ENCODE assay signal across 14 cellular contexts in genomic region chr17:21294321-21295035, GRCh38. TPM values are rescaled to one million over a fixed set of nuclear protein-coding genes. Genes with fewer than 3 reads are reported as not detected.
DNase-seq lines count a peak whose midpoint lies in the region; ATAC-seq, FAIRE-seq and TF ChIP-seq lines count a peak whose summit lies in the region.
"Had no signal": no experiment of that assay in that cellular context is flagged by ENCODE, and none has a peak within 500 bp of the region (broad histone marks: within the 10 kb centered on the region; RNA-seq: fewer than 3 reads in every experiment).

No MANE protein-coding gene starts in this region.

- peaks cover 100% of the 10 kb centered on the region for H3K79me2 ChIP-seq in GM23248 (ENCODE audit: insufficient read depth)
- H3K79me2 ChIP-seq in astrocyte (ENCODE audit: insufficient read depth, low read length) = peaks cover 98% of the 10 kb centered on the region

- peaks cover 11% of the 10 kb centered on the region for H3K36me3 Mint-ChIP-seq in astrocyte (ENCODE audit: low read depth, unreplicated experiment)
- H3K36me3 Mint-ChIP-seq in naive B cell = peaks cover 4 to 8% of the 10 kb centered on the region in 2 donors
- H3K36me3 Mint-ChIP-seq in activated T-helper 2 cell treated with anti-CD3 and anti-CD28 coated beads, Interferon-gamma antibody, Interleukin-2, Interleukin-4, amounts not matched to agents 10 μg/mL and 5 μg/mL and 100 μg/mL, durations not matched to agents 14 hours and 24 hours and 36 hours (ENCODE audit: low read depth) = peaks cover 50% of the 10 kb centered on the region

- H3K27ac Mint-ChIP-seq in astrocyte (ENCODE audit: unreplicated experiment) (peak overlapping the region; percentile 54), naive B cell (peak overlapping the region; percentile 50 to 84 (median 73))
- H3K27ac Mint-ChIP-seq in activated T-helper 2 cell treated with anti-CD3 and anti-CD28 coated beads, Interferon-gamma antibody, Interleukin-2, Interleukin-4, amounts not matched to agents 10 μg/mL and 5 μg/mL and 100 μg/mL, durations not matched to agents 14 hours and 24 hours and 36 hours = no peak overlapping the region
- H3K27ac Mint-ChIP-seq: activated B cell treated with CpG ODN at 0.5 μM for 24 hours had no signal

- no peaks in the 10 kb centered on the region for H3K9me2 ChIP-seq in GM23248 (ENCODE audit: insufficient read depth)

- H3K27me3 ChIP-seq in BE2C (no peaks in the 10 kb centered on the region), GM23248 (replicated peaks; ENCODE audit: insufficient read depth) (no peaks in the 10 kb centered on the region), astrocyte (ENCODE audit: insufficient read depth, low read length) (no peaks in the 10 kb centered on the region), upper lobe of left lung (no peaks in the 10 kb centered on the region)
- H3K27me3 ChIP-seq: SJSA1 had no signal

- TF ChIP-seq EP300 in upper lobe of left lung (IDR thresholded peaks at IDR 0.05) = no peak

- no peak overlapping the region for H3K4me3 Mint-ChIP-seq in astrocyte (ENCODE audit: unreplicated experiment)
- H3K4me3 Mint-ChIP-seq in naive B cell = peak overlapping the region in 1 of 8 donors; percentile 51
- no peak overlapping the region for H3K4me3 Mint-ChIP-seq in activated T-helper 2 cell treated with anti-CD3 and anti-CD28 coated beads, Interferon-gamma antibody, Interleukin-2, Interleukin-4, amounts not matched to agents 10 μg/mL and 5 μg/mL and 100 μg/mL, durations not matched to agents 14 hours and 24 hours and 36 hours (ENCODE audit: low read depth)
- H3K4me3 Mint-ChIP-seq: activated B cell treated with CpG ODN at 0.5 μM for 24 hours had no signal

- H3K4me1 Mint-ChIP-seq in astrocyte (ENCODE audit: low read depth, unreplicated experiment) (no peaks in the 10 kb centered on the region), naive B cell (peaks cover 42 to 59% (median 42%) of the 10 kb centered on the region in 3 donors)
- H3K4me1 Mint-ChIP-seq in activated T-helper 2 cell treated with anti-CD3 and anti-CD28 coated beads, Interferon-gamma antibody, Interleukin-2, Interleukin-4, amounts not matched to agents 10 μg/mL and 5 μg/mL and 100 μg/mL, durations not matched to agents 14 hours and 24 hours and 36 hours (ENCODE audit: low read depth) = peaks cover 4% of the 10 kb centered on the region

- no peak for TF ChIP-seq POLR2A in upper lobe of left lung (IDR thresholded peaks at IDR 0.05)

- H3K9me3 Mint-ChIP-seq in astrocyte (ENCODE audit: unreplicated experiment) (peaks cover 10% of the 10 kb centered on the region), naive B cell (peaks cover 0 to 5% (median 2%) of the 10 kb centered on the region in 7 donors)
- H3K9me3 Mint-ChIP-seq in activated T-helper 2 cell treated with anti-CD3 and anti-CD28 coated beads, Interferon-gamma antibody, Interleukin-2, Interleukin-4, amounts not matched to agents 10 μg/mL and 5 μg/mL and 100 μg/mL, durations not matched to agents 14 hours and 24 hours and 36 hours = peaks cover 12% of the 10 kb centered on the region
- H3K9me3 Mint-ChIP-seq: activated B cell treated with CpG ODN at 0.5 μM for 24 hours had no signal

- no peak overlapping the region for H3K27ac ChIP-seq in GM23248
- no peak overlapping the region for H3K27ac ChIP-seq in astrocyte (ENCODE audit: low read depth, low read length)
- no peak overlapping the region for H3K27ac ChIP-seq in upper lobe of left lung
- H3K27ac ChIP-seq: prostate gland, SJSA1 had no signal

- H3K27me3 Mint-ChIP-seq in astrocyte (ENCODE audit: low read depth, unreplicated experiment) (no peaks in the 10 kb centered on the region), naive B cell (peaks cover 0 to 5% (median 0%) of the 10 kb centered on the region in 3 donors)
- H3K27me3 Mint-ChIP-seq in activated T-helper 2 cell treated with anti-CD3 and anti-CD28 coated beads, Interferon-gamma antibody, Interleukin-2, Interleukin-4, amounts not matched to agents 10 μg/mL and 5 μg/mL and 100 μg/mL, durations not matched to agents 14 hours and 24 hours and 36 hours (ENCODE audit: low read depth) = no peaks in the 10 kb centered on the region

- DNase-seq in BE2C (peak; percentile 57), GM23248 (no peak), astrocyte (ENCODE audit: low read depth) (no peak), naive B cell (no peak), upper lobe of left lung (no peak)
- no peak for DNase-seq in effector CD8-positive, alpha-beta T cell (lab: John Stamatoyannopoulos, UW)
- DNase-seq in activated T-helper 2 cell treated with anti-CD3 and anti-CD28 coated beads, Interferon-gamma antibody, Interleukin-2, Interleukin-4, amounts not matched to agents 10 μg/mL and 5 μg/mL and 100 μg/mL, durations not matched to agents 14 hours and 24 hours and 36 hours (ENCODE audit: low spot score) = no peak
- DNase-seq: activated B cell treated with CpG ODN at 0.5 μM for 24 hours; NCI-H2107; NK-92 treated with Interleukin-12 subunit alpha and Interleukin-12 subunit beta, amount 100 ng/mL, for 24 hours; stimulated activated CD4-positive, alpha-beta T cell treated with anti-CD3 and anti-CD28 coated beads, Interleukin-2, amount 100 ng/mL, for 24 hours had no signal

- intact Hi-C loops in activated T-helper 2 cell treated with anti-CD3 and anti-CD28 coated beads, Interferon-gamma antibody, Interleukin-2, Interleukin-4, amounts not matched to agents 10 μg/mL and 5 μg/mL and 100 μg/mL, durations not matched to agents 14 hours and 24 hours and 36 hours (cut with micrococcal nuclease) = no loop called here

- H3K9ac ChIP-seq in GM23248 (peak overlapping the region; percentile 9; the same call in 1 of the 2 replicates), astrocyte (ENCODE audit: low read length) (no peak overlapping the region)

- WGBS in GM23248 (ENCODE audit: low coverage in 1 of 2, low lambda C conversion rate in 2 of 2, missing lambda C conversion rate in 2 of 2), 2 experiments = 58 to 60% methylated on average over 12 of the region's 12 CpGs
- WGBS in upper lobe of left lung, 2 donors = 72 to 74% methylated on average over 12 of the region's 12 CpGs

- no peaks in the 10 kb centered on the region for H3K9me3 ChIP-seq in BE2C
- H3K9me3 ChIP-seq in GM23248 (ENCODE audit: low read depth) = no peaks in the 10 kb centered on the region
- H3K9me3 ChIP-seq in astrocyte (ENCODE audit: insufficient read depth, low read depth, low read length) = peaks cover 3% of the 10 kb centered on the region
- H3K9me3 ChIP-seq in upper lobe of left lung = no peaks in the 10 kb centered on the region
- H3K9me3 ChIP-seq: prostate gland, SJSA1 had no signal

- H3K4me1 ChIP-seq in BE2C (peaks cover 8% of the 10 kb centered on the region), GM23248 (ENCODE audit: insufficient read depth) (peaks cover 12% of the 10 kb centered on the region; the same call in 1 of the 2 replicates), astrocyte (ENCODE audit: insufficient read depth, low read length) (peaks cover 9% of the 10 kb centered on the region), upper lobe of left lung (peaks cover 8 to 32% (median 12%) of the 10 kb centered on the region in 4 donors)
- H3K4me1 ChIP-seq: SJSA1 had no signal

- no peak for FAIRE-seq in astrocyte (lab: Jason Lieb, UNC)

- H3K4me2 ChIP-seq in GM23248 (ENCODE audit: unreplicated experiment) (no peak overlapping the region), astrocyte (ENCODE audit: low read length) (no peak overlapping the region)

- H3K36me3 ChIP-seq in BE2C (no peaks in the 10 kb centered on the region; the same call in 1 of the 2 replicates), GM23248 (ENCODE audit: low read depth) (no peaks in the 10 kb centered on the region; the same call in 1 of the 2 replicates), astrocyte (ENCODE audit: insufficient read depth, low read length) (no peaks in the 10 kb centered on the region), upper lobe of left lung (peaks cover 10 to 45% (median 25%) of the 10 kb centered on the region in 4 donors)
- H3K36me3 ChIP-seq: prostate gland had no signal

- in situ Hi-C loops in GM23248 (cut with MboI) = no loop called here

- H4K20me1 ChIP-seq in GM23248 (ENCODE audit: insufficient read depth) = peaks cover 8% of the 10 kb centered on the region; the same call in 1 of the 2 replicates
- H4K20me1 ChIP-seq in astrocyte (ENCODE audit: insufficient read depth, low read length) = peaks cover 98% of the 10 kb centered on the region

- H3K4me3 ChIP-seq in BE2C (ENCODE audit: low read depth, low read length) (no peak overlapping the region), GM23248 (no peak overlapping the region), astrocyte (ENCODE audit: insufficient read depth, low read depth, low read length) (no peak overlapping the region), upper lobe of left lung (no peak overlapping the region)
- H3K4me3 ChIP-seq: prostate gland, SJSA1 had no signal

- H2AFZ ChIP-seq in GM23248 (no peak overlapping the region), astrocyte (ENCODE audit: low read depth, low read length) (no peak overlapping the region)

- ATAC-seq in naive B cell (ENCODE audit: low read depth in 2 of 2) (no peak), upper lobe of left lung (ENCODE audit: low FRiP score in 2 of 2) (no peak), GM19351 (IDR thresholded peaks at IDR 0.05; ENCODE audit: unreplicated experiment) (no peak)

- H3F3A ChIP-seq in GM23248 (ENCODE audit: insufficient read depth) = no peaks in the 10 kb centered on the region

- TF ChIP-seq CTCF in BE2C (IDR thresholded peaks at IDR 0.05; ENCODE audit: low read depth, low read length) (no peak), astrocyte (IDR thresholded peaks at IDR 0.05; ENCODE audit: insufficient read depth, low read depth, low read length) (no peak), upper lobe of left lung (IDR thresholded peaks at IDR 0.05) (no peak)

RNA-seq across cellular contexts. Expression of gene MAP2K3, which starts 10.0 kb away (rescaled TPM):
- 15.8 TPM for polyA plus RNA-seq in BE2C (2012; ENCODE audit: insufficient read depth, insufficient read length, low read depth)
- 32.2 and 42.6 TPM in 2 replicates for total RNA-seq in GM23248 (2014; rRNA removed; shearing (Covaris generic))
- polyA plus RNA-seq in GM23248 (2016; fragmentation: Nextera tagmentation; extraction: Ambion mirVana) = 119 and 125 TPM in 2 replicates
- total RNA-seq in astrocyte = 35.5 and 44.3 TPM in 2 replicates
- polyA plus RNA-seq in naive B cell (ENCODE audit: low read depth in 6 of 6) = 100 to 1,000 TPM in 2 of 6 donors, 10 to 100 TPM in 4; 93.2 to 151 (median 99.7) TPM
- 100 to 1,000 TPM in 1 of 6 donors, 10 to 100 TPM in 5; 45.1 to 134 (median 79.5) TPM for total RNA-seq in upper lobe of left lung
- 149 and 157 TPM in 2 replicates for total RNA-seq in activated T-helper 2 cell treated with anti-CD3 and anti-CD28 coated beads, Interferon-gamma antibody, Interleukin-2, Interleukin-4, amounts not matched to agents 10 μg/mL and 5 μg/mL and 100 μg/mL, durations not matched to agents 14 hours and 24 hours and 36 hours

RNA-seq across cellular contexts. Expression of gene NATD1, which starts 41.3 kb away (rescaled TPM):
- polyA plus RNA-seq in BE2C (2012; ENCODE audit: insufficient read depth, insufficient read length, low read depth) = 0.59 TPM
- 5.0 and 9.6 TPM in 2 replicates for total RNA-seq in GM23248 (2014; rRNA removed; shearing (Covaris generic))
- polyA plus RNA-seq in GM23248 (2016; fragmentation: Nextera tagmentation; extraction: Ambion mirVana) (3.6 and 4.0 TPM in 2 replicates), naive B cell (ENCODE audit: low read depth in 6 of 6) (1 to 10 TPM in 3 of 6 donors, under 1 TPM in 2, not detected in 1; 0.52 to 2.2 (median 1.2) TPM)
- total RNA-seq in astrocyte (7.1 and 7.9 TPM in 2 replicates), upper lobe of left lung (10 to 100 TPM; 11.2 to 32.5 (median 16.1) TPM)
- total RNA-seq in activated T-helper 2 cell treated with anti-CD3 and anti-CD28 coated beads, Interferon-gamma antibody, Interleukin-2, Interleukin-4, amounts not matched to agents 10 μg/mL and 5 μg/mL and 100 μg/mL, durations not matched to agents 14 hours and 24 hours and 36 hours = 1.4 and 1.6 TPM in 2 replicates
